Comparison of ENCODE assay signal across 1 cellular context in genomic region chr13:112587767-112588489, GRCh38.
TF ChIP-seq lines count a peak whose summit lies in the region.

TUBGCP3 (minus strand) TSS chr13:112588153; CDS start chr13:112587980, 173 bp downstream.

TF ChIP-seq in HepG2, 621 proteins besides CTCF, POLR2A, EP300 and RAD21 (continued from another document and continues in another):
- TF ChIP-seq ARID5B (CRISPR knock-in tag; IDR thresholded peaks at IDR 0.05) (no peak; the same call in 1 of the 2 replicates), TFDP2 (CRISPR knock-in tag; IDR thresholded peaks at IDR 0.05) (peak; percentile 98), TEF (CRISPR knock-in tag; IDR thresholded peaks at IDR 0.05) (peak; percentile 79), CENPT (CRISPR knock-in tag; IDR thresholded peaks at IDR 0.05; ENCODE audit: low read depth) (peak; percentile 59; the same call in 1 of the 2 replicates), GTF3A (CRISPR knock-in tag; conservative IDR thresholded peaks at IDR 0.05) (no peak; the same call in 1 of the 2 replicates), CEBPZ (IDR thresholded peaks at IDR 0.05; ENCODE audit: low read length) (no peak), POGZ (CRISPR knock-in tag; IDR thresholded peaks at IDR 0.05) (peak; percentile 84), RBM22 (optimal IDR thresholded peaks at IDR 0.05; ENCODE audit: low read length) (peak; percentile 51), ZNF7 (CRISPR knock-in tag; IDR thresholded peaks at IDR 0.05) (0 out of 2 replicates have a peak, but pooled peaks have one; percentile 38), FOXK2 (IDR thresholded peaks at IDR 0.05) (no peak), ZNF710 (CRISPR knock-in tag; IDR thresholded peaks at IDR 0.05; ENCODE audit: borderline replicate concordance) (no peak), ZNF33B (CRISPR knock-in tag; IDR thresholded peaks at IDR 0.05) (peak; percentile 98), GABPA (IDR thresholded peaks at IDR 0.05; ENCODE audit: low read depth, low read length) (peak; percentile 82), GABPA (CRISPR knock-in tag; IDR thresholded peaks at IDR 0.05; ENCODE audit: low read depth) (peak; percentile 85), NR2F1 (CRISPR knock-in tag; IDR thresholded peaks at IDR 0.05) (peak in 1 of 2 experiments; percentile 42; a peak in 1 of 4 replicates), ZBTB33 (CRISPR knock-in tag; IDR thresholded peaks at IDR 0.05) (peak; percentile 63; the same call in 1 of the 2 replicates), MIXL1 (CRISPR knock-in tag; IDR thresholded peaks at IDR 0.05) (peak; percentile 68), PATZ1 (CRISPR knock-in tag; IDR thresholded peaks at IDR 0.05) (no peak), SNAPC5 (CRISPR knock-in tag; IDR thresholded peaks at IDR 0.05; ENCODE audit: borderline replicate concordance) (no peak; the same call in 1 of the 2 replicates), AGO2 (optimal IDR thresholded peaks at IDR 0.05; ENCODE audit: low read depth, low read length) (peak; percentile 90), ONECUT2 (CRISPR knock-in tag; IDR thresholded peaks at IDR 0.05) (peak; percentile 61; the same call in 1 of the 2 replicates), ZFYVE20 (CRISPR knock-in tag; IDR thresholded peaks at IDR 0.05; ENCODE audit: borderline replicate concordance, low read depth) (peak; percentile 97), GPBP1L1 (CRISPR knock-in tag; IDR thresholded peaks at IDR 0.05) (no peak), ZNF687 (CRISPR knock-in tag; IDR thresholded peaks at IDR 0.05) (peak; percentile 100), ZNF280D (CRISPR knock-in tag; IDR thresholded peaks at IDR 0.05) (peak; percentile 82), ZNF263 (CRISPR knock-in tag; IDR thresholded peaks at IDR 0.05) (peak; percentile 71; the same call in 1 of the 2 replicates)
